In genomic region chr16:49620158-49620867, GRCh38 we compare ENCODE assay signal across 9 cellular contexts.
DNase-seq lines count a peak whose midpoint lies in the region; ATAC-seq and TF ChIP-seq lines count a peak whose summit lies in the region.
"Had no signal": no experiment of that assay in that cellular context is flagged by ENCODE, and none has a peak within 500 bp of the region (broad histone marks: within the 10 kb centered on the region; RNA-seq: fewer than 3 reads in every experiment).

No MANE protein-coding gene starts in this region.

- no peaks in the 10 kb centered on the region for H3K4me1 Mint-ChIP-seq in natural killer cell treated with Interleukin-12 subunit alpha and Interleukin-12 subunit beta and Interleukin-15 and Interleukin-18, amount 100 ng/mL, for 72 hours (ENCODE audit: low read depth in 2 of 2)
- H3K4me1 Mint-ChIP-seq: CD4-positive, CD25-positive, alpha-beta regulatory T cell had no signal

- DNase-seq in ACHN (peak; percentile 33), MG63 (peak; percentile 33), fibroblast of mammary gland (ENCODE audit: low read depth) (peak; percentile 74), activated gamma-delta T cell (lab: John Stamatoyannopoulos, UW) (no peak), NCI-H1694 (lab: John Stamatoyannopoulos, UW) (no peak)
- peak; percentile 46 for DNase-seq in natural killer cell treated with Interleukin-12 subunit alpha and Interleukin-12 subunit beta and Interleukin-15 and Interleukin-18, amount 100 ng/mL, for 72 hours (ENCODE audit: low spot score)
- DNase-seq: CD4-positive, CD25-positive, alpha-beta regulatory T cell had no signal

- peaks cover 0 to under 1% of the 10 kb centered on the region in 2 donors for H3K27me3 Mint-ChIP-seq in natural killer cell treated with Interleukin-12 subunit alpha and Interleukin-12 subunit beta and Interleukin-15 and Interleukin-18, amount 100 ng/mL, for 72 hours
- H3K27me3 Mint-ChIP-seq: CD4-positive, CD25-positive, alpha-beta regulatory T cell had no signal

- H3K9me3 ChIP-seq in MG63 = no peaks in the 10 kb centered on the region

- no peak overlapping the region for H3K4me3 ChIP-seq in MG63
- no peak overlapping the region for H3K4me3 ChIP-seq in fibroblast of mammary gland (ENCODE audit: control insufficient read depth, low read depth, low read length)

- no peak overlapping the region for H3K27ac Mint-ChIP-seq in natural killer cell treated with Interleukin-12 subunit alpha and Interleukin-12 subunit beta and Interleukin-15 and Interleukin-18, amount 100 ng/mL, for 72 hours
- H3K27ac Mint-ChIP-seq: CD4-positive, CD25-positive, alpha-beta regulatory T cell had no signal

- H3K36me3 Mint-ChIP-seq in natural killer cell treated with Interleukin-12 subunit alpha and Interleukin-12 subunit beta and Interleukin-15 and Interleukin-18, amount 100 ng/mL, for 72 hours = no peaks in the 10 kb centered on the region
- H3K36me3 Mint-ChIP-seq: CD4-positive, CD25-positive, alpha-beta regulatory T cell had no signal

- no peak overlapping the region for H3K4me3 Mint-ChIP-seq in natural killer cell treated with Interleukin-12 subunit alpha and Interleukin-12 subunit beta and Interleukin-15 and Interleukin-18, amount 100 ng/mL, for 72 hours
- H3K4me3 Mint-ChIP-seq: CD4-positive, CD25-positive, alpha-beta regulatory T cell had no signal

- ATAC-seq in natural killer cell treated with Interleukin-12 subunit alpha and Interleukin-12 subunit beta and Interleukin-15 and Interleukin-18, amount 100 ng/mL, for 72 hours = no peak
- no peak for ATAC-seq in HG03469 (IDR thresholded peaks at IDR 0.05; ENCODE audit: unreplicated experiment)
- ATAC-seq in GM18520 (IDR thresholded peaks at IDR 0.05; ENCODE audit: unreplicated experiment) = no peak

- in situ Hi-C loops in ACHN (cut with HindIII; ENCODE audit: low pct_ligation_motif_present, low pct_unique_long_range_greater_than_20kb, low sequenced_read_pairs) = no loop called here

- no peaks in the 10 kb centered on the region for H3K36me3 ChIP-seq in MG63

- H3K9me3 Mint-ChIP-seq in natural killer cell treated with Interleukin-12 subunit alpha and Interleukin-12 subunit beta and Interleukin-15 and Interleukin-18, amount 100 ng/mL, for 72 hours = no peaks in the 10 kb centered on the region

- no peak for TF ChIP-seq CTCF in fibroblast of mammary gland (conservative IDR thresholded peaks at IDR 0.05; ENCODE audit: control insufficient read depth, insufficient read depth, low read depth, low read length)

- H3K27me3 ChIP-seq in MG63 = no peaks in the 10 kb centered on the region

Comparison
In these comparisons a context has a peak if more than half of its experiments do, and no peak if none do; other contexts are left out.
1. DNase-seq: peak in ACHN (single experiment), MG63 (single experiment), fibroblast of mammary gland (single experiment) and natural killer cell treated with Interleukin-12 subunit alpha and Interleukin-12 subunit beta and Interleukin-15 and Interleukin-18, amount 100 ng/mL, for 72 hours (single experiment); none in activated gamma-delta T cell (single experiment) and NCI-H1694 (single experiment).